31 cellular contexts compared by ENCODE assay signal in the genomic region with DNA sequence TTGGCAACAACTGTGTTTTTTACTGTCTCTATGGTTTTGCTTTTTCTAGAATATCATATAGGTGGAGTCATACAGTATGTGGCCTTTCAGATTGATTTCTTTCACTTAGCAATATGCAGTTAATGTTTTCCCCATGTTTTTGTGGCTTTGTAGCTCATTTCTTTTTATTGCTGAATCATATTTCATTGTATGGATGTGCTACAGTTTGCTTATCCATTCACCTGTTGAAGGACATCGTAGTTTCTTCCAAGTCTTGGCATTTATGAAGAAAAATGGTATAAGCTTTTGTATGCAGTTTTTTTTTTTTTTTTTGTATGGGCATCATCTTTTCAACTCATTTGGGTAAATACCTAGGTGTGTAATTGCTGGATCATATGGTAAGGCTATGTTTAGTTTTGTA.
"Had no signal": no experiment of that assay in that cellular context is flagged by ENCODE, and none has a peak within 500 bp of the region (broad histone marks: within the 10 kb centered on the region; RNA-seq: fewer than 3 reads in every experiment).

No MANE protein-coding gene starts in this region.

- H3K4me2 ChIP-seq: KMS-11 had no signal

- H3K4me3 ChIP-seq: MG63 had no signal

- DNase-seq: MG63, MM.1S, MV-4-11, NCI-H1048, NCI-H1092, NCI-H1092 treated with DMSO at 0.1 percent for 48 hours, NCI-H1105, NCI-H1105 treated with DMSO at 0.1 percent for 48 hours, NCI-H1417 treated with DMSO at 0.1 percent for 48 hours, NCI-H1436, NCI-H1436 treated with DMSO at 0.1 percent for 48 hours, NCI-H146, NCI-H1694, NCI-H1694 treated with DMSO at 0.1 percent for 48 hours, NCI-H187, NCI-H187 treated with DMSO at 0.1 percent for 48 hours, NCI-H1930, NCI-H2029, NCI-H2029 treated with DMSO at 0.1 percent for 48 hours, NCI-H2081, NCI-H2081 treated with DMSO at 0.1 percent for 48 hours, NCI-H2107, NCI-H2171, NCI-H2171 treated with DMSO at 0.1 percent for 48 hours, NCI-H2227 treated with DMSO at 0.1 percent for 48 hours, NCI-H226, NCI-H446, NCI-H446 treated with DMSO at 0.1 percent for 48 hours, NCI-H510A, NCI-H510A treated with DMSO at 0.1 percent for 48 hours had no signal

- H3K27me3 ChIP-seq: MG63 had no signal

- H3K27ac ChIP-seq: KMS-11 had no signal

- H3K9me3 ChIP-seq: MG63 had no signal

- H3K36me3 ChIP-seq: MG63 had no signal

- H3K9ac ChIP-seq: KMS-11 had no signal
